In genomic region chr15:74182131-74182530, GRCh38 we compare ENCODE assay signal across 26 cellular contexts. TPM values are rescaled to one million over a fixed set of nuclear protein-coding genes. Genes with fewer than 3 reads are reported as not detected.
DNase-seq lines count a peak whose midpoint lies in the region; ATAC-seq, FAIRE-seq and TF ChIP-seq lines count a peak whose summit lies in the region.
"Had no signal": no experiment of that assay in that cellular context is flagged by ENCODE, and none has a peak within 500 bp of the region (broad histone marks: within the 10 kb centered on the region; RNA-seq: fewer than 3 reads in every experiment).

No MANE protein-coding gene starts in this region.

- ATAC-seq in Right ventricle myocardium superior (ENCODE audit: poor library complexity) (no peak), heart right ventricle (no peak), HG03108 (IDR thresholded peaks at IDR 0.05; ENCODE audit: unreplicated experiment) (no peak)
- ATAC-seq: Panc1 had no signal

- H3K27ac Mint-ChIP-seq in neural progenitor cell: peak overlapping the region; percentile 39
- H3K27ac Mint-ChIP-seq: CD14-positive monocyte had no signal

- DNase-seq in Right ventricle myocardium superior (peak; percentile 22), heart right ventricle (no peak), kidney (peak; percentile 60), neural progenitor cell (ENCODE audit: low spot score) (no peak), spleen (peak; percentile 36), esophagus squamous epithelium (lab: John Stamatoyannopoulos, UW) (no peak), C1 segment of cervical spinal cord (lab: John Stamatoyannopoulos, UW) (no peak)
- DNase-seq: 8988T, AML-193, Karpas-422, MV-4-11, NCI-H1105 treated with DMSO at 0.1 percent for 48 hours, NCI-H1694, NCI-H2081, NCI-H2171, NCI-H524 treated with DMSO at 0.1 percent for 48 hours, NCI-H82 had no signal

- H3K9me3 Mint-ChIP-seq in neural progenitor cell: no peaks in the 10 kb centered on the region
- H3K9me3 Mint-ChIP-seq: CD14-positive monocyte had no signal

- peaks cover 5% of the 10 kb centered on the region for H3K27me3 Mint-ChIP-seq in neural progenitor cell (ENCODE audit: insufficient read depth, low read depth)

- no peaks in the 10 kb centered on the region for H4K20me1 ChIP-seq in neural progenitor cell (ENCODE audit: low read depth)

- TF ChIP-seq POLR2A in spleen (IDR thresholded peaks at IDR 0.05) (no peak), esophagus squamous epithelium (IDR thresholded peaks at IDR 0.05) (no peak)

- H3K9me3 ChIP-seq in heart right ventricle: no peaks in the 10 kb centered on the region
- H3K9me3 ChIP-seq in kidney (ENCODE audit: control insufficient read depth in 1 of 2, low read length in 2 of 2): no peaks in the 10 kb centered on the region
- H3K9me3 ChIP-seq in neural progenitor cell (ENCODE audit: low read depth): no peaks in the 10 kb centered on the region
- H3K9me3 ChIP-seq in spleen: no peaks in the 10 kb centered on the region
- H3K9me3 ChIP-seq in esophagus squamous epithelium: no peaks in the 10 kb centered on the region

- intact Hi-C loops in Right ventricle myocardium superior (cut with DNase I) (no loop called here), heart right ventricle (cut with DNase I) (loop anchor here in 1 of 10 donors (5.0 kb wide), 1 partner anchor 135 kb away; no protein-coding TSS in a partner anchor), kidney (cut with DNase I) (no loop called here), spleen (cut with DNase I; ENCODE audit: low total_unique reads) (no loop called here), esophagus squamous epithelium (cut with DNase I) (no loop called here)

- H3K27me3 ChIP-seq in heart right ventricle (no peaks in the 10 kb centered on the region), neural progenitor cell (no peaks in the 10 kb centered on the region), spleen (replicated peaks in 1 of 7) (no peaks in the 10 kb centered on the region), esophagus squamous epithelium (peaks cover 0 to under 1% (median 0%) of the 10 kb centered on the region in 4 donors)

- no peak overlapping the region for H3K4me2 ChIP-seq in neural progenitor cell

- H3K4me3 ChIP-seq in heart right ventricle (no peak overlapping the region), kidney (ENCODE audit: low read length in 2 of 2) (no peak overlapping the region), neural progenitor cell (no peak overlapping the region), spleen (no peak overlapping the region), esophagus squamous epithelium (no peak overlapping the region)

- no peak for FAIRE-seq in kidney (lab: Jason Lieb, UNC)
- FAIRE-seq: G401.6, GM18507 had no signal

- no peak overlapping the region for H3K9ac ChIP-seq in kidney (ENCODE audit: low read length in 2 of 2)
- no peak overlapping the region for H3K9ac ChIP-seq in neural progenitor cell

- no peak overlapping the region for H3K27ac ChIP-seq in heart right ventricle
- H3K27ac ChIP-seq in kidney (ENCODE audit: low read depth in 2 of 2, low read length in 2 of 2): no peak overlapping the region
- no peak overlapping the region for H3K27ac ChIP-seq in neural progenitor cell
- H3K27ac ChIP-seq in spleen: no peak overlapping the region
- H3K27ac ChIP-seq in esophagus squamous epithelium: no peak overlapping the region

- 92 to 96% methylated on average over 8 of the region's 8 CpGs for WGBS in heart right ventricle, 2 donors
- 84 to 92% (median 87%) methylated on average over 7 to 8 of the region's 8 CpGs for WGBS in spleen, 5 donors
- 78 to 82% methylated on average over 3 to 4 of the region's 8 CpGs for WGBS in esophagus squamous epithelium, 2 donors

- H3K79me2 ChIP-seq in neural progenitor cell (ENCODE audit: low read depth): no peaks in the 10 kb centered on the region

- peaks cover 14 to 40% (median 35%) of the 10 kb centered on the region in 9 donors for H3K4me1 ChIP-seq in heart right ventricle
- peaks cover 3 to 22% of the 10 kb centered on the region in 2 donors for H3K4me1 ChIP-seq in kidney (ENCODE audit: control insufficient read depth in 1 of 2, insufficient read depth in 1 of 2, low read depth in 1 of 2, low read length in 2 of 2)
- H3K4me1 ChIP-seq in neural progenitor cell: no peaks in the 10 kb centered on the region
- peaks cover 0 to 39% (median 24%) of the 10 kb centered on the region in 6 donors for H3K4me1 ChIP-seq in spleen
- H3K4me1 ChIP-seq in esophagus squamous epithelium: peaks cover 8 to 58% (median 26%) of the 10 kb centered on the region in 3 donors

- H3K4me3 Mint-ChIP-seq in neural progenitor cell: no peak overlapping the region
- H3K4me3 Mint-ChIP-seq: CD14-positive monocyte had no signal

- no peaks in the 10 kb centered on the region for H3K36me3 ChIP-seq in heart right ventricle
- no peaks in the 10 kb centered on the region for H3K36me3 ChIP-seq in kidney (ENCODE audit: control insufficient read depth in 1 of 2, insufficient read depth in 2 of 2, low read length in 2 of 2)
- no peaks in the 10 kb centered on the region for H3K36me3 ChIP-seq in neural progenitor cell
- no peaks in the 10 kb centered on the region for H3K36me3 ChIP-seq in spleen
- no peaks in the 10 kb centered on the region for H3K36me3 ChIP-seq in esophagus squamous epithelium

- peaks cover 19% of the 10 kb centered on the region for H3K4me1 Mint-ChIP-seq in neural progenitor cell
- H3K4me1 Mint-ChIP-seq: CD14-positive monocyte had no signal

- H3K36me3 Mint-ChIP-seq in neural progenitor cell: no peaks in the 10 kb centered on the region
- H3K36me3 Mint-ChIP-seq: CD14-positive monocyte had no signal

- TF ChIP-seq CTCF in heart right ventricle (IDR thresholded peaks at IDR 0.05) (no peak), kidney (IDR thresholded peaks at IDR 0.05; ENCODE audit: borderline replicate concordance, extremely low read depth, insufficient read depth) (no peak), neural progenitor cell (IDR thresholded peaks at IDR 0.05) (no peak), spleen (IDR thresholded peaks at IDR 0.05 in 8 of 11, conservative IDR thresholded peaks at IDR 0.05 in 3 of 11) (no peak), esophagus squamous epithelium (IDR thresholded peaks at IDR 0.05) (no peak)

- H2AFZ ChIP-seq in neural progenitor cell (replicated peaks): no peak overlapping the region

- H3F3A ChIP-seq in neural progenitor cell (ENCODE audit: low read depth): no peaks in the 10 kb centered on the region

RNA-seq across cellular contexts. Expression of gene ISLR, which starts 8.6 kb away (rescaled TPM):
- total RNA-seq in Right ventricle myocardium superior (11.6 TPM), heart right ventricle (10 to 100 TPM in 9 of 10 donors, 1 to 10 TPM in 1; 9.1 to 19.7 (median 14.1) TPM), kidney (30.2 TPM), neural progenitor cell (ENCODE audit: low replicate concordance) (0.68 TPM in 1 of 2 replicates, not detected in the other), spleen (10 to 100 TPM; 13.4 to 69.4 (median 34.2) TPM), esophagus squamous epithelium (10 to 100 TPM in 2 of 4 donors, 1 to 10 TPM in 1, under 1 TPM in 1; 0.91 to 38.0 (median 11.0) TPM)
- polyA plus RNA-seq in heart right ventricle (10 to 100 TPM in 1 of 2 donors, 1 to 10 TPM in 1; 8.8 to 12.2 TPM), kidney (ENCODE audit: insufficient read depth, low read depth, low replicate concordance) (18.8 TPM), spleen (10 to 100 TPM; 14.4 to 24.2 (median 21.4) TPM)
- total RNA-seq: M059J had no signal
- polyA plus RNA-seq: CD14-positive monocyte had no signal

RNA-seq across cellular contexts. Expression of gene STRA6, which starts 20.5 kb away (rescaled TPM):
- total RNA-seq in Right ventricle myocardium superior (not detected), heart right ventricle (under 1 TPM in 2 of 10 donors, not detected in 8; 0.13 to 0.21 TPM), kidney (2.0 TPM), neural progenitor cell (ENCODE audit: low replicate concordance) (3.1 and 5.9 TPM in 2 replicates), spleen (1 to 10 TPM in 2 of 7 donors, under 1 TPM in 2, not detected in 3; 0.47 to 1.8 (median 0.94) TPM), esophagus squamous epithelium (1 to 10 TPM in 2 of 4 donors, under 1 TPM in 1, not detected in 1; 0.76 to 2.2 (median 1.5) TPM)
- polyA plus RNA-seq in heart right ventricle (under 1 TPM; 0.03 to 0.15 TPM), kidney (ENCODE audit: insufficient read depth, low read depth, low replicate concordance) (31.9 TPM), spleen (1 to 10 TPM in 1 of 3 donors, under 1 TPM in 2; 0.68 to 1.2 (median 0.96) TPM)
- polyA plus RNA-seq: CD14-positive monocyte had no signal

RNA-seq across cellular contexts. Expression of gene ISLR2, which starts 51.7 kb away (rescaled TPM):
- total RNA-seq in Right ventricle myocardium superior (2.7 TPM), heart right ventricle (1 to 10 TPM; 1.2 to 8.7 (median 2.2) TPM), kidney (1.1 TPM), neural progenitor cell (ENCODE audit: low replicate concordance) (not detected in 2 replicates), spleen (1 to 10 TPM in 5 of 7 donors, under 1 TPM in 2; 0.51 to 3.0 (median 1.7) TPM), esophagus squamous epithelium (under 1 TPM in 2 of 4 donors, not detected in 2; 0.13 to 0.76 TPM)
- polyA plus RNA-seq in heart right ventricle (1 to 10 TPM; 3.9 to 5.6 TPM), kidney (ENCODE audit: insufficient read depth, low read depth, low replicate concordance) (0.13 TPM), spleen (1 to 10 TPM in 1 of 3 donors, under 1 TPM in 2; 0.20 to 1.3 (median 0.27) TPM)
- total RNA-seq: Daoy, H4 had no signal
- polyA plus RNA-seq: AG04450, CD14-positive monocyte had no signal

RNA-seq across cellular contexts. Expression of gene CCDC33, which starts 54.0 kb away (rescaled TPM):
- total RNA-seq in Right ventricle myocardium superior: not detected
- total RNA-seq in heart right ventricle: not detected
- not detected for polyA plus RNA-seq in heart right ventricle
- total RNA-seq in kidney: 0.63 TPM
- not detected for polyA plus RNA-seq in kidney (ENCODE audit: insufficient read depth, low read depth, low replicate concordance)
- total RNA-seq in neural progenitor cell (ENCODE audit: low replicate concordance): 1.9 TPM in 1 of 2 replicates, not detected in the other
- not detected for total RNA-seq in spleen
- polyA plus RNA-seq in spleen: under 1 TPM in 1 of 3 donors, not detected in 2; 0.08 TPM
- total RNA-seq in esophagus squamous epithelium: not detected
- polyA plus RNA-seq: AG04450, CD14-positive monocyte had no signal

Comparison
In these comparisons a context has a peak if more than half of its experiments do, and no peak if none do; other contexts are left out.
1. DNase-seq: peak in Right ventricle myocardium superior (single experiment), kidney (single experiment) and spleen (single experiment); none in heart right ventricle (0 of 2), neural progenitor cell (single experiment), esophagus squamous epithelium (single experiment) and C1 segment of cervical spinal cord (0 of 14).